23 cellular contexts compared by ENCODE assay signal in the genomic region with DNA sequence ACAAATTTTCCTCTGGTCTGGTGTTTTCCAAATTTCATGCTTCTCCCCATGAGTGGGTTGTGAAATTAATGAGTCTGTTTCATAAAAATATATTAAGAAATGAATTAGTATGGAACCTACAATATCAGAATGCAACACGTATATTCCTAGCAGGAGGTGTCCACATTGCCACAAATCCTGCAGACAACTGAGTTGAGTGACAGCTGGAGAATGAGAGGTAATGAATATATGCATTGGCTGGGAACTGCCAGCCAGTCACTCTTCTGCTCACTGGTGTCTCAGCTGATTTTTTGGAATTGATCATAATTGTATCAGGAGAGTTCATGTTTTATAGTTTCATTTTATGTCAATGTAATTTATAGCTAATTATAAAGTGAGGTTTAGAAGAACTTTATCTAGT. TPM values are rescaled to one million over a fixed set of nuclear protein-coding genes. Genes with fewer than 3 reads are reported as not detected.
"Had no signal": no experiment of that assay in that cellular context is flagged by ENCODE, and none has a peak within 500 bp of the region (broad histone marks: within the 10 kb centered on the region; RNA-seq: fewer than 3 reads in every experiment).

No MANE protein-coding gene starts in this region.

- DNase-seq: KBM-7, NCI-H1092, NCI-H1105 treated with DMSO at 0.1 percent for 48 hours, NCI-H1417 treated with DMSO at 0.1 percent for 48 hours, NCI-H146, NCI-H1694 treated with DMSO at 0.1 percent for 48 hours, NCI-H1930, NCI-H2081, NCI-H2107, NCI-H226, NCI-H446, NCI-H510A, NCI-H524 treated with DMSO at 0.1 percent for 48 hours, NCI-H82, Right ventricle myocardium superior, RPMI8226, SIG-M5 had no signal

- H3K36me3 ChIP-seq: SJSA1 had no signal

- H3K9me3 ChIP-seq: SJSA1 had no signal

- FAIRE-seq: HTR-8/SVneo, RCC 7860 had no signal

- H3K4me1 ChIP-seq: SJSA1 had no signal

- H3K27ac ChIP-seq: HL-60, SJSA1, SK-N-MC had no signal

- H3K4me3 ChIP-seq: SJSA1, SK-N-MC had no signal

RNA-seq across cellular contexts. Expression of gene ARFGEF3, which starts 6.3 kb away (rescaled TPM):
- total RNA-seq: SJSA1 had no signal
- polyA plus RNA-seq: IgD-negative memory B cell had no signal
